8 cellular contexts compared by ENCODE assay signal in the genomic region with DNA sequence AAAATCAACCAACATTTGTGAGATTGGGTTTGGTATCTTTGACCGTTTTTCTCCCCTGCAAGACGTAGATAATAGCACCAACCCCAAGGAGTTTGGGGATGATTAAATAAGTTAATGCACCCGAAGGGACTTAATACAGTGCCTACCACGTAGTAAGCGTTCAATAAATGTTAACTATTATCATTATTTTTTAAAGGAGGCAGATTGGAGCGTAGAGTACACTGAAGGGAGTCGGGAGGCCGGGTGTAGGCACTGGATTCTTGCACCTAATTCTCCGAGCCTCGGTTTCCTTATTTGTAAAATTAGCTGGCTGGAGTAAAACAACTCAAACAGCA. TPM values are rescaled to one million over a fixed set of nuclear protein-coding genes. Genes with fewer than 3 reads are reported as not detected.
DNase-seq lines count a peak whose midpoint lies in the region; TF ChIP-seq lines count a peak whose summit lies in the region.

No MANE protein-coding gene starts in this region.

- H3K4me2 ChIP-seq in PC-9, result peak overlapping the region; percentile 86

- WGBS in esophagus muscularis mucosa, result 7% methylated on average over 10 of the region's 10 CpGs

- intact Hi-C loops in PC-9 (cut with micrococcal nuclease; ENCODE audit: unreplicated experiment) (loop anchor here (2.0 kb wide), 1 partner anchor 101 kb away; no protein-coding TSS in a partner anchor), esophagus muscularis mucosa (cut with DNase I) (loop anchor here (5.0 to 10.0 kb wide), 4 partner anchors 53 to 105 kb away; no protein-coding TSS in a partner anchor)

- H3K4me3 Mint-ChIP-seq in progenitor cell of endocrine pancreas (ENCODE audit: low read depth), result peak overlapping the region; percentile 98

- H3K27ac ChIP-seq in PC-9 (no peak overlapping the region), esophagus muscularis mucosa (replicated peaks in 1 of 4) (peak overlapping the region; percentile 94 to 96 (median 96))

- TF ChIP-seq POLR2A in esophagus muscularis mucosa (IDR thresholded peaks at IDR 0.05; ENCODE audit: low read depth), result no peak

- no peak for TF ChIP-seq EP300 in esophagus muscularis mucosa (IDR thresholded peaks at IDR 0.05)

- CTCF ChIA-PET in PC-9 (lab: Charles Lee), result interaction anchor here (0.7 kb wide), 3 partner anchors 93 to 1177 kb away, joined by 3 to 9 read pairs (median 8); no protein-coding TSS in a partner anchor

- no peaks in the 10 kb centered on the region for H3K9me3 Mint-ChIP-seq in progenitor cell of endocrine pancreas (ENCODE audit: low read depth)

- H3K4me3 ChIP-seq in GM12865 (ENCODE audit: low read depth, low read length) (peak overlapping the region; percentile 76), PC-9 (peak overlapping the region; percentile 72), esophagus muscularis mucosa (peak overlapping the region; percentile 93 to 99 (median 95))

- H3K4me1 ChIP-seq in PC-9 (replicated peaks; ENCODE audit: insufficient read depth) (peaks cover 25% of the 10 kb centered on the region), esophagus muscularis mucosa (peaks cover 39 to 46% (median 45%) of the 10 kb centered on the region in 4 donors)

- peaks cover 47% of the 10 kb centered on the region for H3K79me2 ChIP-seq in PC-9 (ENCODE audit: low read depth)

- no peaks in the 10 kb centered on the region for H3K9me2 ChIP-seq in PC-9 (ENCODE audit: insufficient read depth)

- no peak for DNase-seq in GM12865 (ENCODE audit: low read depth)
- DNase-seq in PC-9, result no peak
- no peak for DNase-seq in esophagus muscularis mucosa (ENCODE audit: extremely low spot score)
- DNase-seq in progenitor cell of endocrine pancreas (ENCODE audit: low spot score, unreplicated experiment), result no peak
- DNase-seq in globus pallidus (ENCODE audit: low spot score), result no peak
- DNase-seq in GM19240 (ENCODE audit: insufficient read length, low spot score), result no peak
- DNase-seq in NCI-H1417 (lab: John Stamatoyannopoulos, UW), result no peak
- no peak for DNase-seq in retina

- H3K27me3 Mint-ChIP-seq in progenitor cell of endocrine pancreas, result no peaks in the 10 kb centered on the region

- H3K4me1 Mint-ChIP-seq in progenitor cell of endocrine pancreas (ENCODE audit: low read depth), result peaks cover 34% of the 10 kb centered on the region

- H3K36me3 Mint-ChIP-seq in progenitor cell of endocrine pancreas (ENCODE audit: insufficient read depth), result no peaks in the 10 kb centered on the region

- BruUV-seq in PC-9 (replicated peaks; lab: Mats Ljungman, UMichigan), result TSS peak; percentile 72

- H2AFZ ChIP-seq in PC-9, result peak overlapping the region; percentile 91

- peak overlapping the region; percentile 100 for H3K27ac Mint-ChIP-seq in progenitor cell of endocrine pancreas

- no peaks in the 10 kb centered on the region; the same call in 1 of the 2 replicates for H3F3A ChIP-seq in PC-9 (ENCODE audit: insufficient read depth, low read depth)

- TF ChIP-seq CTCF in GM12865 (IDR thresholded peaks at IDR 0.05; ENCODE audit: insufficient read depth, low read depth, low read length, missing control alignments), result no peak
- TF ChIP-seq CTCF in PC-9 (conservative IDR thresholded peaks at IDR 0.05), result no peak
- no peak for TF ChIP-seq CTCF in esophagus muscularis mucosa (IDR thresholded peaks at IDR 0.05)
- no peak for TF ChIP-seq CTCF in progenitor cell of endocrine pancreas (IDR thresholded peaks at IDR 0.05; ENCODE audit: unreplicated experiment)

- H3K9me3 ChIP-seq in PC-9 (ENCODE audit: insufficient read depth, low read depth) (no peaks in the 10 kb centered on the region), esophagus muscularis mucosa (no peaks in the 10 kb centered on the region)

- no peaks in the 10 kb centered on the region for H3K27me3 ChIP-seq in PC-9 (ENCODE audit: insufficient read depth, low read depth)
- no peaks in the 10 kb centered on the region for H3K27me3 ChIP-seq in esophagus muscularis mucosa

- POLR2A ChIA-PET in PC-9 (lab: Charles Lee; ENCODE audit: unreplicated experiment), result interaction anchor here (0.6 to 0.7 kb wide), 4 partner anchors 46 to 111 kb away, joined by 3 to 6 read pairs (median 5); no protein-coding TSS in a partner anchor

- peaks cover 15% of the 10 kb centered on the region; the same call in 1 of the 2 replicates for H3K36me3 ChIP-seq in PC-9 (ENCODE audit: low read depth)
- no peaks in the 10 kb centered on the region for H3K36me3 ChIP-seq in esophagus muscularis mucosa

- H4K20me1 ChIP-seq in PC-9 (ENCODE audit: insufficient read depth), result peaks cover 36% of the 10 kb centered on the region

RNA-seq across cellular contexts. Expression of a gene that starts 0.4 kb away (rescaled TPM):
- total RNA-seq in PC-9 (2021), result 15.6 and 23.3 TPM in 2 replicates
- 10 to 100 TPM; 36.5 to 60.3 (median 43.8) TPM for total RNA-seq in esophagus muscularis mucosa
- 42.3 and 42.6 TPM in 2 replicates for total RNA-seq in progenitor cell of endocrine pancreas
